ENCODE assay signal across 10 cellular contexts in genomic region chr1:9843576-9843945, GRCh38. TPM values are rescaled to one million over a fixed set of nuclear protein-coding genes. Genes with fewer than 3 reads are reported as not detected.
DNase-seq lines count a peak whose midpoint lies in the region; ATAC-seq and TF ChIP-seq lines count a peak whose summit lies in the region.
"Had no signal": no experiment of that assay in that cellular context is flagged by ENCODE, and none has a peak within 500 bp of the region (broad histone marks: within the 10 kb centered on the region; RNA-seq: fewer than 3 reads in every experiment).

No MANE protein-coding gene starts in this region.

- H3K4me1 ChIP-seq in Panc1 (ENCODE audit: control insufficient read depth, insufficient read depth, low read length) (peaks cover 16% of the 10 kb centered on the region), foreskin keratinocyte (peaks cover 46% of the 10 kb centered on the region)

- intact Hi-C loops in Panc1 (cut with micrococcal nuclease; ENCODE audit: unreplicated experiment): no loop called here

- DNase-seq in NCI-H1092 treated with DMSO at 0.1 percent for 48 hours (lab: John Stamatoyannopoulos, UW) (peak; percentile 70), Panc1 (ENCODE audit: low read depth, low spot score) (no peak), foreskin keratinocyte (peak in 1 of 2 donors; percentile 80), hypothalamus (lab: John Stamatoyannopoulos, UW) (no peak)
- no peak for DNase-seq in stimulated activated CD4-positive, alpha-beta T cell treated with anti-CD3 and anti-CD28 coated beads, Interleukin-2, amount 100 ng/mL, for 48 hours
- DNase-seq: Karpas-422 had no signal

- in situ Hi-C loops in Panc1 (cut with HindIII; ENCODE audit: low pct_unique_long_range_greater_than_20kb, low sequenced_read_pairs): no loop called here

- H3K9me3 ChIP-seq in Panc1 (ENCODE audit: control insufficient read depth, insufficient read depth, low read depth, low read length): no peaks in the 10 kb centered on the region
- H3K9me3 ChIP-seq: Peyer's patch had no signal

- no peak for TF ChIP-seq CTCF in 22Rv1 (IDR thresholded peaks at IDR 0.05)
- TF ChIP-seq CTCF in Panc1 (IDR thresholded peaks at IDR 0.05): no peak
- no peak for TF ChIP-seq CTCF in foreskin keratinocyte (conservative IDR thresholded peaks at IDR 0.05)

- H3K36me3 ChIP-seq in Panc1 (ENCODE audit: control insufficient read depth, insufficient read depth, low read length): no peaks in the 10 kb centered on the region
- H3K36me3 ChIP-seq: Peyer's patch had no signal

- ATAC-seq in Panc1 (peak; percentile 26; the same call in 1 of the 2 replicates), foreskin keratinocyte (peak; percentile 71), GM19467 (IDR thresholded peaks at IDR 0.05; ENCODE audit: unreplicated experiment) (no peak), GM19395 (IDR thresholded peaks at IDR 0.05; ENCODE audit: unreplicated experiment) (no peak)

- peak overlapping the region; percentile 89 for H3K27ac ChIP-seq in 22Rv1
- H3K27ac ChIP-seq in Panc1 (ENCODE audit: low read length): no peak overlapping the region
- no peak overlapping the region for H3K27ac ChIP-seq in foreskin keratinocyte

- POLR2A ChIA-PET in Panc1 (lab: Charles Lee): no interaction called here

- no peaks in the 10 kb centered on the region for H3K27me3 ChIP-seq in Panc1 (ENCODE audit: control insufficient read depth, insufficient read depth, low read length)
- no peaks in the 10 kb centered on the region for H3K27me3 ChIP-seq in foreskin keratinocyte
- H3K27me3 ChIP-seq: Peyer's patch had no signal

- H3K4me3 ChIP-seq in Panc1 (ENCODE audit: low read depth in 2 of 2, low read length in 2 of 2): no peak overlapping the region
- H3K4me3 ChIP-seq: Peyer's patch had no signal

- CTCF ChIA-PET in Panc1 (lab: Charles Lee): interaction anchor here (0.5 to 1.1 kb wide), 5 partner anchors 16 to 428 kb away, joined by 3 read pairs; no protein-coding TSS in a partner anchor

- no TSS peak for BruUV-seq in Panc1 (replicated peaks; lab: Mats Ljungman, UMichigan)

RNA-seq across cellular contexts. Expression of gene CLSTN1, which starts 19.8 kb away (rescaled TPM):
- total RNA-seq in Panc1 (2021; ENCODE audit: unreplicated experiment) (143 TPM), foreskin keratinocyte (287 and 346 TPM in 2 replicates)
- polyA plus RNA-seq in Panc1 (2012; ENCODE audit: insufficient read length): 184 TPM
- 237 and 287 TPM in 2 replicates for polyA plus RNA-seq in foreskin keratinocyte

Comparison
In these comparisons a context has a peak if more than half of its experiments do, and no peak if none do; other contexts are left out.
1. ATAC-seq: peak in Panc1 (single experiment) and foreskin keratinocyte (single experiment); none in GM19467 (single experiment) and GM19395 (single experiment).